16 cellular contexts compared by ENCODE assay signal in genomic region chr2:10367472-10368439, GRCh38.
"Had no signal": no experiment of that assay in that cellular context is flagged by ENCODE, and none has a peak within 500 bp of the region (broad histone marks: within the 10 kb centered on the region; RNA-seq: fewer than 3 reads in every experiment).

No MANE protein-coding gene starts in this region.

- H3K27ac Mint-ChIP-seq: activated CD8-positive, alpha-beta memory T cell treated with anti-CD3 and anti-CD28 coated beads, Interleukin-2, amount 10 ng/mL, durations not matched to agents 7 days and 5 days; activated naive CD8-positive, alpha-beta T cell; mesothelial cell of epicardium; stimulated activated effector memory CD8-positive, alpha-beta T cell treated with anti-CD3 and anti-CD28 coated beads, Interleukin-12 subunit alpha, Interleukin-12 subunit beta, amount 100 ng/mL, for 72 hours had no signal

- H3K36me3 ChIP-seq: heart right ventricle, neutrophil, tibial nerve had no signal

- H3K36me3 Mint-ChIP-seq: activated CD8-positive, alpha-beta memory T cell treated with anti-CD3 and anti-CD28 coated beads, Interleukin-2, amount 10 ng/mL, durations not matched to agents 7 days and 5 days; mesothelial cell of epicardium had no signal

- H3K9me3 ChIP-seq: heart right ventricle, neutrophil, tibial nerve had no signal

- H3K4me3 Mint-ChIP-seq: activated CD8-positive, alpha-beta memory T cell treated with anti-CD3 and anti-CD28 coated beads, Interleukin-2, amount 10 ng/mL, durations not matched to agents 7 days and 5 days; activated naive CD8-positive, alpha-beta T cell; activated T-cell treated with anti-CD3 and anti-CD28 coated beads, Interleukin-2, amount 50 U/mL, for 4 hours; mesothelial cell of epicardium; stimulated activated effector memory CD8-positive, alpha-beta T cell treated with anti-CD3 and anti-CD28 coated beads, Interleukin-12 subunit alpha, Interleukin-12 subunit beta, amount 100 ng/mL, for 72 hours had no signal

- H3K27me3 Mint-ChIP-seq: activated CD8-positive, alpha-beta memory T cell treated with anti-CD3 and anti-CD28 coated beads, Interleukin-2, amount 10 ng/mL, durations not matched to agents 7 days and 5 days; activated naive CD8-positive, alpha-beta T cell; progenitor cell of endocrine pancreas had no signal

- ATAC-seq: activated CD8-positive, alpha-beta memory T cell treated with anti-CD3 and anti-CD28 coated beads, Interleukin-2, amount 10 ng/mL, durations not matched to agents 7 days and 5 days; activated T-cell treated with anti-CD3 and anti-CD28 coated beads, Interleukin-2, amount 50 U/mL, for 4 hours; heart right ventricle; left ventricle myocardium superior; right cardiac atrium; stimulated activated effector memory CD8-positive, alpha-beta T cell treated with anti-CD3 and anti-CD28 coated beads, Interleukin-12 subunit alpha, Interleukin-12 subunit beta, amount 100 ng/mL, for 72 hours had no signal

- H3K9me3 Mint-ChIP-seq: activated T-cell treated with anti-CD3 and anti-CD28 coated beads, Interleukin-2, amount 50 U/mL, for 4 hours; mesothelial cell of epicardium; stimulated activated effector memory CD8-positive, alpha-beta T cell treated with anti-CD3 and anti-CD28 coated beads, Interleukin-12 subunit alpha, Interleukin-12 subunit beta, amount 100 ng/mL, for 72 hours had no signal

- H3K27me3 ChIP-seq: heart right ventricle, neutrophil, tibial nerve had no signal

- DNase-seq: activated CD4-positive, alpha-beta T cell treated with anti-CD3 and anti-CD28 coated beads for 1 hour; activated CD4-positive, alpha-beta T cell treated with anti-CD3 and anti-CD28 coated beads, Interleukin-2, amount 50 U/mL, for 48 hours; activated CD8-positive, alpha-beta memory T cell treated with anti-CD3 and anti-CD28 coated beads, Interleukin-2, amount 10 ng/mL, durations not matched to agents 7 days and 5 days; activated effector memory CD4-positive, alpha-beta T cell treated with anti-CD3 and anti-CD28 coated beads, Interleukin-2, amount 50 U/mL, for 16 hours; activated T-cell treated with anti-CD3 and anti-CD28 coated beads, Interleukin-2, amount 50 U/mL, for 4 hours; foreskin melanocyte; heart right ventricle; kidney; left ventricle myocardium superior; right cardiac atrium had no signal

- FAIRE-seq: kidney had no signal

- H3K4me3 ChIP-seq: heart right ventricle, tibial nerve had no signal

- H3K27ac ChIP-seq: heart right ventricle, neutrophil, tibial nerve had no signal

- H3K4me1 Mint-ChIP-seq: activated CD8-positive, alpha-beta memory T cell treated with anti-CD3 and anti-CD28 coated beads, Interleukin-2, amount 10 ng/mL, durations not matched to agents 7 days and 5 days had no signal
